ENCODE assay signal across 26 cellular contexts in the genomic region with DNA sequence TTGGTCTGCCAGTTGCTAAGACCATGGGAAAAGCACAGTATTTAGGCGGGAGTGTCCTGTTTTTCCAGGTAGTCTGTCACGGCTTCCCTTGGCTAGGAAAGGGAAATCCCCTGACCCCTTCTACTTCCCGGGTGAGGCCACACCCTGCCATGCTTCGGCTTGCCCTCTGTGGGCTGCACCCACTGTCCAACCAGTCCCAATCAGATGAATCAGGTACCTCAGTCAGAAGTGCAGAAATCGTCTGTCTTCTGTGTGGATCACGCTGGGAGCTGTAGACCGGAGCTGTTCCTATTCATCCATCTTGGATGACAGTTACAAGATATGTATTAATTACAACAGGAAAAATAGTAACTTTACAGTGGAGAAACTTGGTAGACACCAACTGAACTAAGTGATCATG.
DNase-seq lines count a peak whose midpoint lies in the region; ATAC-seq, FAIRE-seq and TF ChIP-seq lines count a peak whose summit lies in the region.
"Had no signal": no experiment of that assay in that cellular context is flagged by ENCODE, and none has a peak within 500 bp of the region (broad histone marks: within the 10 kb centered on the region; RNA-seq: fewer than 3 reads in every experiment).

No MANE protein-coding gene starts in this region.

- H3K23me2 ChIP-seq in H1 (ENCODE audit: low read depth, low read length), result no peaks in the 10 kb centered on the region

- H3K23ac ChIP-seq in H1 (ENCODE audit: insufficient read length) (no peak overlapping the region), neuronal stem cell (ENCODE audit: low read depth, low read length, poor library complexity) (no peak overlapping the region)

- no peaks in the 10 kb centered on the region for H4K20me1 ChIP-seq in H1 (replicated peaks in 1 of 2; ENCODE audit: control insufficient read depth in 1 of 2, insufficient read depth in 2 of 2, low read length in 2 of 2)
- H4K20me1 ChIP-seq: BLaER1 had no signal

- no peak for DNase-seq in bronchial epithelial cell (ENCODE audit: low read depth)
- DNase-seq in H1 (ENCODE audit: low read depth in 1 of 2, low spot score in 2 of 2), result no peak
- DNase-seq in neuronal stem cell (ENCODE audit: low spot score), result no peak
- DNase-seq in SIG-M5 treated with dmso at 0.1 percent for 504 hours (lab: John Stamatoyannopoulos, UW; ENCODE audit: unreplicated experiment), result no peak
- no peak for DNase-seq in NCI-H2107 treated with DMSO at 0.1 percent for 48 hours (lab: John Stamatoyannopoulos, UW; ENCODE audit: unreplicated experiment)
- DNase-seq: 8988T; ACHN; BE2C; C1 segment of cervical spinal cord; CD4-positive, alpha-beta memory T cell; CD4-positive, CD25-positive, alpha-beta regulatory T cell; CD8-positive, alpha-beta memory T cell; COR-L47; DMS 273 treated with DMSO at 0.1 percent for 48 hours; DMS153; DMS53; DMS79; DND-41; GF-D8 had no signal

- H2AK5ac ChIP-seq in H1 (ENCODE audit: low read depth, low read length), result no peak overlapping the region
- no peak overlapping the region for H2AK5ac ChIP-seq in neuronal stem cell (ENCODE audit: low read depth, low read length)

- 90% methylated on average over 7 of the region's 7 CpGs; no CpG with 5 or more reads in 1 of the 2 experiments for WGBS in H1 (ENCODE audit: extremely low coverage in 1 of 2, insufficient coverage in 1 of 2, insufficient read length in 1 of 2, insufficient replicate concordance in 2 of 2, low coverage in 1 of 2, low lambda C conversion rate in 2 of 2, missing lambda C conversion rate in 1 of 2), 2 experiments
- no CpG with 5 or more reads among the region's 7 CpGs for WGBS in neuronal stem cell (ENCODE audit: extremely low coverage in 2 of 2, insufficient read length in 2 of 2, insufficient replicate concordance in 1 of 2), 2 donors

- H3K4me2 ChIP-seq in H1 (ENCODE audit: insufficient read depth in 1 of 2, low read depth in 2 of 2, low read length in 2 of 2), result no peak overlapping the region
- H3K4me2 ChIP-seq in neuronal stem cell (ENCODE audit: insufficient read depth, low read length, poor library complexity, severe bottlenecking), result no peak overlapping the region
- H3K4me2 ChIP-seq: BLaER1 had no signal

- H3K18ac ChIP-seq in H1 (ENCODE audit: extremely low read depth, low read length), result no peak overlapping the region
- H3K18ac ChIP-seq in neuronal stem cell (ENCODE audit: low read length), result peak overlapping the region; percentile 71

- no peak overlapping the region for H2AFZ ChIP-seq in H1 (ENCODE audit: low read length)
- H2AFZ ChIP-seq in neuronal stem cell (ENCODE audit: low read length), result no peak overlapping the region

- H3K4me3 ChIP-seq in bronchial epithelial cell (ENCODE audit: low read depth, low read length) (no peak overlapping the region), H1 (ENCODE audit: extremely low read depth in 1 of 4, insufficient read depth in 2 of 4, low read depth in 3 of 4, low read length in 4 of 4) (no peak overlapping the region), neuronal stem cell (ENCODE audit: low read length in 2 of 2) (no peak overlapping the region)
- H3K4me3 ChIP-seq: BLaER1 had no signal

- H3K27ac ChIP-seq in H1 (ENCODE audit: low read depth, low read length) (no peak overlapping the region), neuronal stem cell (replicated peaks; ENCODE audit: low read length) (no peak overlapping the region)
- H3K27ac ChIP-seq: BLaER1 had no signal

- no peaks in the 10 kb centered on the region for H3K79me2 ChIP-seq in H1 (ENCODE audit: control insufficient read depth in 1 of 2, insufficient read depth in 2 of 2, low read length in 2 of 2)

- no peak for TF ChIP-seq EP300 in H1 (IDR thresholded peaks at IDR 0.05; ENCODE audit: borderline replicate concordance in 1 of 2, low read depth in 2 of 2, low read length in 2 of 2)

- H4K91ac ChIP-seq in H1 (replicated peaks; ENCODE audit: insufficient read length, low read length) (peak overlapping the region; percentile 27), neuronal stem cell (ENCODE audit: low read depth, low read length, poor library complexity) (no peak overlapping the region)

- no peaks in the 10 kb centered on the region for H3K27me3 ChIP-seq in bronchial epithelial cell (ENCODE audit: control insufficient read depth, insufficient read depth, low read length)
- H3K27me3 ChIP-seq in H1 (replicated peaks in 1 of 4; ENCODE audit: control insufficient read depth in 3 of 4, extremely low read depth in 1 of 4, insufficient read depth in 3 of 4, low read length in 3 of 4), result no peaks in the 10 kb centered on the region
- no peaks in the 10 kb centered on the region for H3K27me3 ChIP-seq in neuronal stem cell (ENCODE audit: control insufficient read depth in 3 of 3, insufficient read depth in 3 of 3, low read depth in 1 of 3, low read length in 3 of 3)
- H3K27me3 ChIP-seq: BE2C, BLaER1 had no signal

- H3K9me3 ChIP-seq in H1 (ENCODE audit: insufficient read depth in 2 of 2, low read depth in 1 of 2, low read length in 1 of 2) (no peaks in the 10 kb centered on the region), neuronal stem cell (replicated peaks in 1 of 2; ENCODE audit: control insufficient read depth in 2 of 2, insufficient read depth in 1 of 2, low read depth in 1 of 2, low read length in 2 of 2) (no peaks in the 10 kb centered on the region)
- H3K9me3 ChIP-seq: BE2C, BLaER1 had no signal

- no peak overlapping the region for H2BK5ac ChIP-seq in H1 (ENCODE audit: low read depth, low read length)
- H2BK5ac ChIP-seq in neuronal stem cell (ENCODE audit: low read length), result no peak overlapping the region

- no peak overlapping the region for H3K56ac ChIP-seq in H1 (replicated peaks; ENCODE audit: insufficient read length, low read depth, low read length)

- H3K14ac ChIP-seq in H1 (ENCODE audit: insufficient read length), result no peak overlapping the region
- H3K14ac ChIP-seq in neuronal stem cell (ENCODE audit: low read length), result no peak overlapping the region

- POLR2A ChIA-PET in H1 (lab: Charles Lee; ENCODE audit: partially characterized antibody), result no interaction called here

- H3K4me1 ChIP-seq in H1 (replicated peaks in 1 of 4; ENCODE audit: control insufficient read depth in 3 of 4, insufficient read depth in 4 of 4, low read length in 3 of 4), result no peaks in the 10 kb centered on the region
- H3K4me1 ChIP-seq in neuronal stem cell (ENCODE audit: control insufficient read depth in 2 of 2, insufficient read depth in 1 of 2, low read depth in 1 of 2, low read length in 2 of 2), result no peaks in the 10 kb centered on the region
- H3K4me1 ChIP-seq: BE2C, BLaER1 had no signal

- H3K9ac ChIP-seq in H1 (replicated peaks in 1 of 4; ENCODE audit: extremely low read depth in 1 of 4, low read depth in 3 of 4, low read length in 3 of 4) (no peak overlapping the region), neuronal stem cell (ENCODE audit: low read depth, low read length, poor library complexity) (no peak overlapping the region)
- H3K9ac ChIP-seq: BLaER1 had no signal

- peak; percentile 96 for ATAC-seq in esophagus mucosa
- no peak for ATAC-seq in HG03175 (IDR thresholded peaks at IDR 0.05; ENCODE audit: unreplicated experiment)

- CTCF ChIA-PET in H1 (lab: Charles Lee; ENCODE audit: partially characterized antibody), result no interaction called here

- TF ChIP-seq RAD21 in H1 (IDR thresholded peaks at IDR 0.05 in 1 of 2, conservative IDR thresholded peaks at IDR 0.05 in 1 of 2; ENCODE audit: low read depth in 2 of 2, low read length in 2 of 2), result no peak

- no peak for TF ChIP-seq POLR2A in H1 (IDR thresholded peaks at IDR 0.05; ENCODE audit: control extremely low read depth in 1 of 2, low read depth in 2 of 2, low read length in 2 of 2)

- H2BK12ac ChIP-seq in H1 (ENCODE audit: low read depth, low read length), result no peak overlapping the region
- no peak overlapping the region for H2BK12ac ChIP-seq in neuronal stem cell (ENCODE audit: low read length)

- no peak overlapping the region for H4K5ac ChIP-seq in H1 (ENCODE audit: insufficient read length, low read depth, low read length)

- H2BK15ac ChIP-seq in H1 (ENCODE audit: low read length) (no peak overlapping the region), neuronal stem cell (ENCODE audit: low read length) (no peak overlapping the region)

- FAIRE-seq in bronchial epithelial cell (lab: Jason Lieb, UNC) (peak; percentile 80), H1 (lab: Jason Lieb, UNC) (no peak)
- FAIRE-seq: A204.1, G401.6, GM12891, GM19239 had no signal

- H2BK120ac ChIP-seq in H1 (replicated peaks; ENCODE audit: low read depth, low read length) (no peak overlapping the region), neuronal stem cell (ENCODE audit: low read depth, low read length) (no peak overlapping the region)

- no peak overlapping the region for H3K4ac ChIP-seq in H1 (replicated peaks; ENCODE audit: insufficient read length, low read depth, low read length)
- H3K4ac ChIP-seq in neuronal stem cell (ENCODE audit: low read length), result no peak overlapping the region

- H2BK20ac ChIP-seq in H1 (ENCODE audit: low read length), result no peak overlapping the region

- H4K8ac ChIP-seq in H1 (ENCODE audit: extremely low read depth, insufficient read depth, low read length), result no peak overlapping the region
- H4K8ac ChIP-seq in neuronal stem cell (ENCODE audit: low read depth, low read length), result peak overlapping the region; percentile 82

- H3K36me3 ChIP-seq in bronchial epithelial cell (ENCODE audit: control insufficient read depth, insufficient read depth, low read length) (no peaks in the 10 kb centered on the region), H1 (ENCODE audit: control insufficient read depth in 2 of 4, insufficient read depth in 4 of 4, low read length in 3 of 4) (no peaks in the 10 kb centered on the region), neuronal stem cell (replicated peaks in 1 of 2; ENCODE audit: control insufficient read depth in 2 of 2, insufficient read depth in 2 of 2, low read length in 2 of 2) (no peaks in the 10 kb centered on the region)
- H3K36me3 ChIP-seq: BE2C, BLaER1 had no signal

- H3K79me1 ChIP-seq in H1 (ENCODE audit: low read depth, low read length) (no peaks in the 10 kb centered on the region), neuronal stem cell (ENCODE audit: low read depth, low read length) (no peaks in the 10 kb centered on the region)

- no peak for TF ChIP-seq CTCF in bronchial epithelial cell (IDR thresholded peaks at IDR 0.05; ENCODE audit: insufficient read depth, low read length, severe bottlenecking)
- no peak for TF ChIP-seq CTCF in H1 (IDR thresholded peaks at IDR 0.05; ENCODE audit: control extremely low read depth in 1 of 3, insufficient read depth in 1 of 3, low read depth in 1 of 3, low read length in 3 of 3)

TF ChIP-seq in H1, 55 proteins besides CTCF, POLR2A, EP300 and RAD21 (continues in another document):
- TF ChIP-seq EZH2 (IDR thresholded peaks at IDR 0.05; ENCODE audit: low read depth, low read length, severe bottlenecking) (no peak), CHD2 (IDR thresholded peaks at IDR 0.05; ENCODE audit: low read length) (no peak)
- TF ChIP-seq, protein P1, sequence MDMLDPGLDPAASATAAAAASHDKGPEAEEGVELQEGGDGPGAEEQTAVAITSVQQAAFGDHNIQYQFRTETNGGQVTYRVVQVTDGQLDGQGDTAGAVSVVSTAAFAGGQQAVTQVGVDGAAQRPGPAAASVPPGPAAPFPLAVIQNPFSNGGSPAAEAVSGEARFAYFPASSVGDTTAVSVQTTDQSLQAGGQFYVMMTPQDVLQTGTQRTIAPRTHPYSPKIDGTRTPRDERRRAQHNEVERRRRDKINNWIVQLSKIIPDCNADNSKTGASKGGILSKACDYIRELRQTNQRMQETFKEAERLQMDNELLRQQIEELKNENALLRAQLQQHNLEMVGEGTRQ (IDR thresholded peaks at IDR 0.05; ENCODE audit: low read length), result no peak
